ENCODE assay signal across 9 cellular contexts in genomic region chr13:99313473-99313872, GRCh38. TPM values are rescaled to one million over a fixed set of nuclear protein-coding genes. Genes with fewer than 3 reads are reported as not detected.
A peak's percentile ranks its signal among the peaks of the same experiment; 100 is the strongest.
DNase-seq lines count a peak whose midpoint lies in the region; ATAC-seq, FAIRE-seq and TF ChIP-seq lines count a peak whose summit lies in the region.
"Had no signal": no experiment of that assay in that cellular context is flagged by ENCODE, and none has a peak within 500 bp of the region (broad histone marks: within the 10 kb centered on the region; RNA-seq: fewer than 3 reads in every experiment).

No MANE protein-coding gene starts in this region.

- H3K4me1 Mint-ChIP-seq in H9, result peaks cover 26 to 32% of the 10 kb centered on the region in 2 experiments

- peaks cover 6 to 9% (median 8%) of the 10 kb centered on the region in 3 experiments; a peak in 5 of 7 replicates for H3K36me3 Mint-ChIP-seq in H9 (ENCODE audit: insufficient read depth in 1 of 3, low read depth in 3 of 3)

- H3K9ac ChIP-seq in H9 (ENCODE audit: extremely low read depth, insufficient read length, low read length) (no peak overlapping the region), K562 (ENCODE audit: insufficient read depth in 1 of 2, low read depth in 2 of 2, low read length in 2 of 2) (no peak overlapping the region)

- H2AFZ ChIP-seq in H9 (ENCODE audit: low read length), result no peak overlapping the region
- no peak overlapping the region for H2AFZ ChIP-seq in K562 (ENCODE audit: low read depth, low read length)

- no peaks in the 10 kb centered on the region for H3K27me3 Mint-ChIP-seq in H9 (ENCODE audit: low read depth)

- H3K4me1 ChIP-seq in H9 (ENCODE audit: insufficient read depth, low read length) (no peaks in the 10 kb centered on the region; the same call in 1 of the 2 replicates), K562 (replicated peaks in 1 of 2; ENCODE audit: control insufficient read depth in 2 of 2, insufficient read depth in 2 of 2, low read length in 2 of 2) (peaks cover 10 to 32% of the 10 kb centered on the region in 2 experiments)

- no peak for TF ChIP-seq RAD21 in K562 (CRISPR knock-in tag; conservative IDR thresholded peaks at IDR 0.05 in 1 of 2, IDR thresholded peaks at IDR 0.05 in 1 of 2)

- DNase-seq in ACHN (peak; percentile 42), H9 (no peak), K562 (ENCODE audit: extremely low read depth in 1 of 4, low spot score in 3 of 4) (no peak), midbrain (lab: John Stamatoyannopoulos, UW) (peak; percentile 19), foreskin fibroblast (no peak), NCI-H2081 (lab: John Stamatoyannopoulos, UW) (no peak)
- DNase-seq: activated CD4-positive, alpha-beta T cell treated with anti-CD3 and anti-CD28 coated beads, Interleukin-2, amount 50 U/mL, for 1 hour had no signal

- no peak overlapping the region for H3K18ac ChIP-seq in H9 (ENCODE audit: insufficient read length, low read depth, low read length)

- POLR2A ChIA-PET in K562 (lab: Yijun Ruan, JAX), result no interaction called here

- no peak overlapping the region for H2BK5ac ChIP-seq in H9 (ENCODE audit: insufficient read length, low read length)

- no peak overlapping the region for H3K23ac ChIP-seq in H9 (ENCODE audit: insufficient read length, low read depth, low read length)

- H2BK15ac ChIP-seq in H9 (ENCODE audit: low read depth, low read length), result no peak overlapping the region

- CTCF ChIA-PET in K562 (lab: Yijun Ruan, JAX; ENCODE audit: low intra/inter-chr PET ratio), result no interaction called here

- H2BK120ac ChIP-seq in H9 (ENCODE audit: low read depth, low read length, poor library complexity, severe bottlenecking), result no peak overlapping the region

- H3K79me2 ChIP-seq in H9 (ENCODE audit: insufficient read depth, low read length) (peaks cover 2% of the 10 kb centered on the region; the same call in 1 of the 2 replicates), K562 (ENCODE audit: control insufficient read depth, insufficient read depth, low read length) (peaks cover 10% of the 10 kb centered on the region; the same call in 2 of the 3 replicates)

- in situ Hi-C loops in ACHN (cut with HindIII; ENCODE audit: low pct_ligation_motif_present, low pct_unique_long_range_greater_than_20kb, low sequenced_read_pairs) (no loop called here), K562 (cut with MboI) (no loop called here)

- H4K8ac ChIP-seq in H9 (replicated peaks; ENCODE audit: insufficient read length, low read depth, low read length), result no peak overlapping the region

- H4K5ac ChIP-seq in H9 (ENCODE audit: insufficient read length, low read depth, low read length), result no peak overlapping the region

- no peak overlapping the region for H2AK5ac ChIP-seq in H9 (ENCODE audit: insufficient read length, low read length)

- no peaks in the 10 kb centered on the region for H3K9me1 ChIP-seq in K562 (ENCODE audit: control insufficient read depth, insufficient read depth, low read length)

- H3K27ac Mint-ChIP-seq in H9, result peak overlapping the region; percentile 1 to 20 (median 13); a peak in 4 of 7 replicates

- no peaks in the 10 kb centered on the region for H3K9me3 Mint-ChIP-seq in H9

- H3K79me1 ChIP-seq in H9 (ENCODE audit: insufficient read depth, low read depth, low read length, poor library complexity, severe bottlenecking), result no peaks in the 10 kb centered on the region

- no peak overlapping the region for H2BK12ac ChIP-seq in H9 (ENCODE audit: insufficient read length, low read depth, low read length)

- H3K27ac ChIP-seq in H9 (ENCODE audit: insufficient read length, low read depth, low read length), result no peak overlapping the region
- H3K27ac ChIP-seq in K562 (ENCODE audit: extremely low read depth, low read depth, low read length), result no peak overlapping the region

- no peak overlapping the region for H3K4ac ChIP-seq in H9 (ENCODE audit: low read depth, low read length)

- no peaks in the 10 kb centered on the region for H3K9me3 ChIP-seq in H9 (ENCODE audit: control insufficient read depth, low read depth, low read length)
- no peaks in the 10 kb centered on the region for H3K9me3 ChIP-seq in K562 (replicated peaks; ENCODE audit: control insufficient read depth, insufficient read depth, low read depth, low read length)

- H3T11ph ChIP-seq in H9 (ENCODE audit: low read length), result no peak overlapping the region

- H3K14ac ChIP-seq in H9 (ENCODE audit: insufficient read depth, low read length), result no peak overlapping the region

- no peak overlapping the region for H3K56ac ChIP-seq in H9 (ENCODE audit: insufficient read length, low read depth, low read length)

- no TSS peak for BruUV-seq in K562 (replicated peaks; lab: Mats Ljungman, UMichigan)

- no peak for TF ChIP-seq EP300 in K562 (IDR thresholded peaks at IDR 0.05; ENCODE audit: low read length)

- H3K27me3 ChIP-seq in H9 (ENCODE audit: insufficient read depth, low read length) (peaks cover 3% of the 10 kb centered on the region; the same call in 1 of the 2 replicates), K562 (ENCODE audit: control insufficient read depth in 2 of 2, insufficient read depth in 2 of 2, low read length in 2 of 2) (no peaks in the 10 kb centered on the region)

- H4K91ac ChIP-seq in H9 (ENCODE audit: insufficient read length, low read depth, low read length), result no peak overlapping the region

- H3K4me3 ChIP-seq in K562 (no peak overlapping the region), foreskin fibroblast (ENCODE audit: low read depth in 1 of 2, low read length in 2 of 2) (no peak overlapping the region)

- no peaks in the 10 kb centered on the region for H3K23me2 ChIP-seq in H9 (ENCODE audit: insufficient read length, low read depth, low read length, poor library complexity, severe bottlenecking)

- H3K4me3 Mint-ChIP-seq in H9, result no peak overlapping the region

- H3K4me2 ChIP-seq in H9 (ENCODE audit: insufficient read depth, insufficient read length, low read length) (no peak overlapping the region), K562 (ENCODE audit: insufficient read depth, low read length) (no peak overlapping the region)

- no CpG with 5 or more reads among the region's 3 CpGs for WGBS in H9 (ENCODE audit: extremely low coverage, insufficient read length, low lambda C conversion rate)
- 72% methylated on average over 3 of the region's 3 CpGs for WGBS in K562 (ENCODE audit: insufficient coverage, low coverage, missing lambda C conversion rate)

- H2BK20ac ChIP-seq in H9 (ENCODE audit: low read depth, low read length, poor library complexity, severe bottlenecking), result no peak overlapping the region

- no peak for TF ChIP-seq CTCF in H9 (conservative IDR thresholded peaks at IDR 0.05)
- TF ChIP-seq CTCF in K562 (IDR thresholded peaks at IDR 0.05 in 2 of 3, conservative IDR thresholded peaks at IDR 0.05 in 1 of 3; ENCODE audit: insufficient read depth in 2 of 3, low read depth in 1 of 3, low read length in 3 of 3), result no peak
- TF ChIP-seq CTCF in foreskin fibroblast (IDR thresholded peaks at IDR 0.05; ENCODE audit: low read depth, low read length), result no peak

- ATAC-seq in K562 (no peak), HG03565 (IDR thresholded peaks at IDR 0.05; ENCODE audit: unreplicated experiment) (no peak), HG03521 (IDR thresholded peaks at IDR 0.05; ENCODE audit: unreplicated experiment) (no peak)

- no peak for FAIRE-seq in K562 (lab: Jason Lieb, UNC)

- H3K36me3 ChIP-seq in K562 (ENCODE audit: control insufficient read depth, insufficient read depth, low read length), result peaks cover 17% of the 10 kb centered on the region; the same call in 2 of the 3 replicates

- no peaks in the 10 kb centered on the region for H4K20me1 ChIP-seq in H9 (ENCODE audit: control insufficient read depth, insufficient read depth, insufficient read length)
- no peaks in the 10 kb centered on the region for H4K20me1 ChIP-seq in K562 (replicated peaks; ENCODE audit: control insufficient read depth, insufficient read depth, low read length)

- no peak for TF ChIP-seq POLR2A in K562 (conservative IDR thresholded peaks at IDR 0.05)

- intact Hi-C loops in K562 (cut with micrococcal nuclease), result no loop called here

RNA-seq across cellular contexts. Expression of gene GPR183, which starts 6.3 kb away (rescaled TPM):
- not detected in 2 replicates for total RNA-seq in H9 (2021)
- 3.6 and 4.7 TPM in 2 replicates for total RNA-seq in K562 (2011; cell fraction: chromatin; rRNA removed; ENCODE audit: low replicate concordance)
- 2.6 and 4.0 TPM in 2 replicates for total RNA-seq in K562 (2011; cell fraction: nucleolus; rRNA removed)
- 4.1 and 5.4 TPM in 2 replicates for total RNA-seq in K562 (2011; cell fraction: nucleoplasm; rRNA removed)
- total RNA-seq in K562 (2014; rRNA removed), result 1.3 and 1.6 TPM in 2 replicates
- total RNA-seq in K562 (2014; rRNA removed; fragmentation: Illumina TruSeq; extraction: Trizol), result 2.9 and 3.5 TPM in 2 replicates
- 9.3 and 10.0 TPM in 2 replicates for total RNA-seq in K562 (2015; rRNA removed; fragmentation: Illumina TruSeq; extraction: Trizol)
- 2.3 TPM in 2 replicates for total RNA-seq in K562 (2021)
- 2.6 and 9.4 TPM in 2 replicates for polyA plus RNA-seq in K562 (2011; rRNA removed)
- 1.7 and 5.1 TPM in 2 replicates for polyA plus RNA-seq in K562 (2011; cell fraction: cytosol; rRNA removed)
- polyA plus RNA-seq in K562 (2011; cell fraction: nucleus; rRNA removed), result 0.97 and 2.6 TPM in 2 replicates
- polyA plus RNA-seq in K562 (2012), result 3.7 and 8.1 TPM in 2 replicates
- polyA plus RNA-seq in K562 (2014; fragmentation: Illumina TruSeq; extraction: Trizol), result 3.6 and 3.7 TPM in 2 replicates
- polyA plus RNA-seq in K562 (2014; fragmentation: Nextera tagmentation; extraction: Ambion mirVana), result 10 to 100 TPM in 1 of 2 experiments, 1 to 10 TPM in 1; 6.9 to 10.2 TPM
- 1.9 and 2.5 TPM in 2 replicates for polyA plus RNA-seq in K562 (2014; rRNA removed)
- 2.0 and 6.3 TPM in 2 replicates for polyA minus RNA-seq in K562 (2011; rRNA and poly(A)+ RNA removed)
- polyA minus RNA-seq in K562 (2011; cell fraction: cytosol; rRNA and poly(A)+ RNA removed), result 2.6 TPM in 1 of 2 replicates, not detected in the other
- polyA minus RNA-seq in K562 (2011; cell fraction: nucleus; rRNA and poly(A)+ RNA removed), result 0.78 and 0.81 TPM in 2 replicates

RNA-seq across cellular contexts. Expression of gene GPR18, which starts 55.3 kb away (rescaled TPM):
- total RNA-seq in H9 (2021) (not detected in 2 replicates), K562 (2014; rRNA removed) (not detected in 2 replicates), K562 (2014; rRNA removed; fragmentation: Illumina TruSeq; extraction: Trizol) (not detected in 2 replicates), K562 (2015; rRNA removed; fragmentation: Illumina TruSeq; extraction: Trizol) (not detected in 2 replicates), K562 (2021) (not detected in 2 replicates)
- total RNA-seq in K562 (2011; cell fraction: chromatin; rRNA removed; ENCODE audit: low replicate concordance), result not detected in 2 replicates
- total RNA-seq in K562 (2011; cell fraction: nucleolus; rRNA removed), result not detected in 2 replicates
- not detected in 2 replicates for total RNA-seq in K562 (2011; cell fraction: nucleoplasm; rRNA removed)
- polyA plus RNA-seq in K562 (2011; rRNA removed) (not detected in 2 replicates), K562 (2014; fragmentation: Illumina TruSeq; extraction: Trizol) (not detected in 2 replicates), K562 (2014; fragmentation: Nextera tagmentation; extraction: Ambion mirVana) (under 1 TPM in 1 of 2 experiments, not detected in 1; 0.75 TPM), K562 (2014; rRNA removed) (not detected in 2 replicates)
- not detected in 2 replicates for polyA plus RNA-seq in K562 (2011; cell fraction: cytosol; rRNA removed)
- not detected in 2 replicates for polyA plus RNA-seq in K562 (2011; cell fraction: nucleus; rRNA removed)
- polyA plus RNA-seq in K562 (2012), result 0.08 and 0.13 TPM in 2 replicates
- not detected in 2 replicates for polyA minus RNA-seq in K562 (2011; rRNA and poly(A)+ RNA removed)
- not detected in 2 replicates for polyA minus RNA-seq in K562 (2011; cell fraction: cytosol; rRNA and poly(A)+ RNA removed)
- polyA minus RNA-seq in K562 (2011; cell fraction: nucleus; rRNA and poly(A)+ RNA removed), result not detected in 2 replicates

Comparison
In these comparisons a context has a peak if more than half of its experiments do, and no peak if none do; other contexts are left out.
1. DNase-seq: peak in ACHN (single experiment) and midbrain (single experiment); none in H9 (single experiment), K562 (0 of 4), foreskin fibroblast (0 of 2) and NCI-H2081 (0 of 2).